In the genomic region with DNA sequence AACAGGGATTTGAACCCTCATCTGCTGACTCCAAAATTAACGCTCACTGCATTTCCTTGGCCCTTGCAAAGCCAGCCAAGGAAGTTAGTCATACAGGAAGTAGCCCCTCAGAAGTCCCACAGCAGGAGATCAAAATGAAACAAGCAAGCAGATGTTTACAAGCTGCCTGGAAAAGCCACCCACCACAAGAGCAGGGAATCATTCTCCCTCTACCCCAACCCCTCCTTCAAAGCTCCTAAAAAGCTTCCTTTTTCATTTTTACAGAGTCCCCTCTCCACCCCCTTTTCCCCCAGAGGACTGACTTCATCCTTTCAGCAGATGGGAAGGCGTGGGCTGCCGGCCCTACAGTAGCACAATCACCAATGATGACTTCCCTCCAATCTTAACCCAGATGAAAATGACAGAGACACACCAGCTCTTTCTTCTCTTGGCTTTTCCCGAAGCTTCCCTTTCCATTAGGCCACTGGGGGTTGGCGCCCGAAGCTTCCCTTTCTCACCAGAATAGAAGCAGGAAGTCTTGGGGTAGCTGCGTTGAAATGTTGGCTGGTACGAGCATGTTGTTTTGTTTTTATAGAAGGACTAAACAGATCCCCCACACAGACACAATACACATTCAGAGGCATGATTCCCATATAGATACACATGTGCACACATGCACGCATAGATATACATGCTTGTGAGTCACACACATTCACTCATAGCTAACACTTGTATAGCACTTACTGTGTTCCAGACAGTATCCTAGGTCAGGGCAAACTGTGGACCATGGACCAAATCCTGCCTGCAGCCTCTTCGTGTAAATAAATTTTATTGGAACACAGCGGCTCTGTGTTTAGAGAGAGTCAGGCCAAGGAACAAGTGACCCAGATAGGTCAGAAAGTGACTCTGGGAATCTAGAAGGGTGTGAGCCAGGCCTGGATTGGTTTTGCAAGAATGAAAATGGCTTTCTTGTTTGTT, we compare ENCODE assay signal across 9 cellular contexts. TPM values are rescaled to one million over a fixed set of nuclear protein-coding genes. Genes with fewer than 3 reads are reported as not detected.
A peak's percentile ranks its signal among the peaks of the same experiment; 100 is the strongest.
DNase-seq lines count a peak whose midpoint lies in the region; ATAC-seq and TF ChIP-seq lines count a peak whose summit lies in the region.
"Had no signal": no experiment of that assay in that cellular context is flagged by ENCODE, and none has a peak within 500 bp of the region (broad histone marks: within the 10 kb centered on the region; RNA-seq: fewer than 3 reads in every experiment).

No MANE protein-coding gene starts in this region.

- peak overlapping the region; percentile 42 for H3K4me2 ChIP-seq in Loucy (ENCODE audit: low read depth, low read length, poor library complexity, severe bottlenecking)

- POLR2A ChIA-PET in CD8-positive, alpha-beta memory T cell (lab: Charles Lee), result no interaction called here

- peak overlapping the region in 4 of 8 donors; percentile 6 to 93 (median 50) for H3K27ac Mint-ChIP-seq in CD8-positive, alpha-beta memory T cell
- no peak overlapping the region for H3K27ac Mint-ChIP-seq in activated naive CD8-positive, alpha-beta T cell

- H3K4me1 Mint-ChIP-seq in CD8-positive, alpha-beta memory T cell, result peaks cover 14 to 22% (median 15%) of the 10 kb centered on the region in 3 donors
- H3K4me1 Mint-ChIP-seq in activated naive CD8-positive, alpha-beta T cell (ENCODE audit: low read depth), result peaks cover 14% of the 10 kb centered on the region

- H2AFZ ChIP-seq in Loucy (ENCODE audit: low read length), result no peak overlapping the region; the same call in 1 of the 2 replicates

- no peaks in the 10 kb centered on the region for H4K20me1 ChIP-seq in Loucy (ENCODE audit: insufficient read depth, low read length, poor library complexity, severe bottlenecking)

- peak overlapping the region; percentile 12 for H3K27ac ChIP-seq in CD8-positive, alpha-beta memory T cell (ENCODE audit: low read depth, low read length)
- H3K27ac ChIP-seq in left ventricle myocardium inferior (replicated peaks) (peak overlapping the region; percentile 85), skeletal muscle tissue (ENCODE audit: low read depth, low read length) (peak overlapping the region; percentile 83)

- no peaks in the 10 kb centered on the region for H3K27me3 ChIP-seq in CD8-positive, alpha-beta memory T cell (ENCODE audit: insufficient read depth, low read length, poor library complexity, severe bottlenecking)
- H3K27me3 ChIP-seq in Loucy (ENCODE audit: insufficient read depth, low read length, poor library complexity, severe bottlenecking) (no peaks in the 10 kb centered on the region), left ventricle myocardium inferior (ENCODE audit: low read depth) (no peaks in the 10 kb centered on the region), skeletal muscle tissue (ENCODE audit: control insufficient read depth in 3 of 3, insufficient read depth in 3 of 3, low read length in 3 of 3) (no peaks in the 10 kb centered on the region)

- no peak for DNase-seq in CD8-positive, alpha-beta memory T cell
- DNase-seq in left ventricle myocardium inferior, result peak; percentile 54
- no peak for DNase-seq in NCI-H226

- H3K9me3 ChIP-seq in CD8-positive, alpha-beta memory T cell (ENCODE audit: low read length), result no peaks in the 10 kb centered on the region
- no peaks in the 10 kb centered on the region for H3K9me3 ChIP-seq in Loucy (ENCODE audit: insufficient read depth, low read depth, low read length)
- H3K9me3 ChIP-seq in left ventricle myocardium inferior (replicated peaks), result peaks cover 4% of the 10 kb centered on the region
- no peaks in the 10 kb centered on the region for H3K9me3 ChIP-seq in skeletal muscle tissue (ENCODE audit: control insufficient read depth in 3 of 3, low read length in 3 of 3)

- H3K9ac ChIP-seq in Loucy (ENCODE audit: low read depth, low read length, poor library complexity, severe bottlenecking), result no peak overlapping the region
- peak overlapping the region; percentile 12 to 28 (median 16) for H3K9ac ChIP-seq in skeletal muscle tissue (ENCODE audit: low read depth in 1 of 3, low read length in 3 of 3)

- H3K36me3 Mint-ChIP-seq in CD8-positive, alpha-beta memory T cell, result no peaks in the 10 kb centered on the region
- H3K36me3 Mint-ChIP-seq in activated naive CD8-positive, alpha-beta T cell, result no peaks in the 10 kb centered on the region

- no peaks in the 10 kb centered on the region for H3K9me3 Mint-ChIP-seq in CD8-positive, alpha-beta memory T cell
- H3K9me3 Mint-ChIP-seq in activated naive CD8-positive, alpha-beta T cell (ENCODE audit: low read depth), result no peaks in the 10 kb centered on the region

- H3F3A ChIP-seq in Loucy (ENCODE audit: low read depth), result no peaks in the 10 kb centered on the region

- H3K36me3 ChIP-seq in CD8-positive, alpha-beta memory T cell (ENCODE audit: insufficient read depth, low read length), result no peaks in the 10 kb centered on the region
- no peaks in the 10 kb centered on the region for H3K36me3 ChIP-seq in Loucy (ENCODE audit: insufficient read depth, low read length)
- H3K36me3 ChIP-seq in left ventricle myocardium inferior, result no peaks in the 10 kb centered on the region
- peaks cover 0 to 2% (median 0%) of the 10 kb centered on the region in 3 donors for H3K36me3 ChIP-seq in skeletal muscle tissue (ENCODE audit: control insufficient read depth in 3 of 3, insufficient read depth in 3 of 3, low read length in 3 of 3)

- TF ChIP-seq CTCF in Loucy (conservative IDR thresholded peaks at IDR 0.05; ENCODE audit: low read length) (no peak), left ventricle myocardium inferior (IDR thresholded peaks at IDR 0.05; ENCODE audit: borderline replicate concordance) (no peak)

- H3K4me3 ChIP-seq in CD8-positive, alpha-beta memory T cell (ENCODE audit: low read length), result no peak overlapping the region
- no peak overlapping the region for H3K4me3 ChIP-seq in Loucy (ENCODE audit: low read length, poor library complexity, severe bottlenecking)
- H3K4me3 ChIP-seq in left ventricle myocardium inferior, result peak overlapping the region; percentile 18
- H3K4me3 ChIP-seq in skeletal muscle tissue (ENCODE audit: low read length in 3 of 3), result peak overlapping the region in 2 of 3 donors; percentile 22 to 46

- no peak for ATAC-seq in HG03565 (IDR thresholded peaks at IDR 0.05; ENCODE audit: unreplicated experiment)
- ATAC-seq in activated CD4-positive, CD25-positive, alpha-beta regulatory T cell treated with anti-CD3 and anti-CD28 coated beads, Interleukin-2, amount 50 U/mL, for 24 hours, result no peak

- H3K4me3 Mint-ChIP-seq in CD8-positive, alpha-beta memory T cell, result peak overlapping the region in 5 of 7 donors; percentile 16 to 49 (median 24)
- H3K4me3 Mint-ChIP-seq in activated naive CD8-positive, alpha-beta T cell, result peak overlapping the region; percentile 14

- H3K9me2 ChIP-seq in Loucy (replicated peaks; ENCODE audit: low read depth, low read length), result no peaks in the 10 kb centered on the region

- H3K4me1 ChIP-seq in CD8-positive, alpha-beta memory T cell (ENCODE audit: insufficient read depth, low read length), result no peaks in the 10 kb centered on the region
- H3K4me1 ChIP-seq in Loucy (ENCODE audit: insufficient read depth, low read length, poor library complexity, severe bottlenecking), result peaks cover 13% of the 10 kb centered on the region
- peaks cover 61% of the 10 kb centered on the region for H3K4me1 ChIP-seq in left ventricle myocardium inferior
- H3K4me1 ChIP-seq in skeletal muscle tissue (ENCODE audit: control insufficient read depth in 3 of 3, insufficient read depth in 3 of 3, low read length in 3 of 3), result peaks cover 26 to 41% (median 35%) of the 10 kb centered on the region in 3 donors

- intact Hi-C loops in left ventricle myocardium inferior (cut with micrococcal nuclease), result no loop called here

- CTCF ChIA-PET in CD8-positive, alpha-beta memory T cell (lab: Charles Lee), result no interaction called here

- H3K79me2 ChIP-seq in Loucy (ENCODE audit: insufficient read depth, low read length), result no peaks in the 10 kb centered on the region

- H3K27me3 Mint-ChIP-seq in CD8-positive, alpha-beta memory T cell, result no peaks in the 10 kb centered on the region
- peaks cover under 1% of the 10 kb centered on the region for H3K27me3 Mint-ChIP-seq in activated naive CD8-positive, alpha-beta T cell

RNA-seq across cellular contexts. Expression of gene ITPRIPL2, which starts 17.4 kb away (rescaled TPM):
- 10 to 100 TPM; 15.8 to 17.3 TPM for total RNA-seq in CD8-positive, alpha-beta memory T cell
- polyA plus RNA-seq in CD8-positive, alpha-beta memory T cell, result 0.89 TPM
- total RNA-seq in left ventricle myocardium inferior (12.3 TPM), skeletal muscle tissue (33.4 TPM)
- polyA plus RNA-seq: neural cell had no signal

RNA-seq across cellular contexts. Expression of gene SYT17, which starts 36.9 kb away (rescaled TPM):
- total RNA-seq in CD8-positive, alpha-beta memory T cell, result not detected
- polyA plus RNA-seq in CD8-positive, alpha-beta memory T cell, result not detected
- total RNA-seq in left ventricle myocardium inferior, result 0.49 TPM
- 2.6 TPM for total RNA-seq in skeletal muscle tissue

Comparison
In these comparisons a context has a peak if more than half of its experiments do, and no peak if none do; other contexts are left out.
1. H3K27ac ChIP-seq: peak in every context shown above with its lines; median percentile 85 in left ventricle myocardium inferior; 83 in skeletal muscle tissue; 12 in CD8-positive, alpha-beta memory T cell.
2. H3K4me3 ChIP-seq: peak in left ventricle myocardium inferior (single experiment) and skeletal muscle tissue (2 of 3); none in CD8-positive, alpha-beta memory T cell (single experiment) and Loucy (single experiment).